27 cellular contexts compared by ENCODE assay signal in the genomic region with DNA sequence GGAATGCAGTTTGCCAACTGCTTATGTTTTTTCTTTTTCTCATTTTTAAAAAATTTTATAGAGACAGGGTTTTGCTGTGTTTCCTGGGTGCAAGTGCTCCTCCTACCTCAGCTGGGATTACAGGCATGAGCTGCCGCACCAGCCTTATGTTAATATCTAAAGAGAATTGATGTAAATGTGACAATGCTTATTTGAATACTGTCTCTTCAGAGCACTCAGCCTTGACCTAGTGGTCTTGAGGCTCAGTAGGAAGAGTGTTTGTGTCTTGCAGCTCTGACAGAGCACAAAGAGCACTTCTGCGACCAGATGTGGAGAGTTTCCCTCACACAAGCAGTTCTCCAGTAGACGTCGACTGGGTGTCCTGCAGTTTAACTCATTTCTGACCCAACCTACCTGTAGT. TPM values are rescaled to one million over a fixed set of nuclear protein-coding genes. Genes with fewer than 3 reads are reported as not detected.
"Had no signal": no experiment of that assay in that cellular context is flagged by ENCODE, and none has a peak within 500 bp of the region (broad histone marks: within the 10 kb centered on the region; RNA-seq: fewer than 3 reads in every experiment).

No MANE protein-coding gene starts in this region.

- H3K36me3 ChIP-seq: adrenal gland, colonic mucosa, heart left ventricle, left ventricle myocardium inferior, ovary, uterus, WERI-Rb-1 had no signal

- H3K27ac ChIP-seq: adrenal gland, body of pancreas, colonic mucosa, heart left ventricle, left ventricle myocardium inferior, ovary, uterus, WERI-Rb-1 had no signal

- H3K4me3 ChIP-seq: adrenal gland, body of pancreas, colonic mucosa, heart left ventricle, left ventricle myocardium inferior, lung, ovary, skin epidermis, uterus had no signal

- H3K27me3 ChIP-seq: adrenal gland, body of pancreas, colonic mucosa, ovary, uterus had no signal

- DNase-seq: activated CD4-positive, alpha-beta T cell treated with anti-CD3 and anti-CD28 coated beads for 48 hours; activated CD4-positive, alpha-beta T cell treated with anti-CD3 and anti-CD28 coated beads, Interleukin-2, amount 50 U/mL, for 48 hours; activated effector memory CD4-positive, alpha-beta T cell treated with Interleukin-2 at 50 U/mL for 16 hours; activated naive CD4-positive, alpha-beta T cell treated with Interleukin-2 at 50 U/mL for 16 hours; adrenal gland; body of pancreas; cerebellar nuclear complex; colonic mucosa; effector memory CD4-positive, alpha-beta T cell; erythroblast; foreskin fibroblast; heart left ventricle; kidney glomerular epithelial cell; left ventricle myocardium inferior; mesendoderm; ovary; stimulated activated CD4-positive, alpha-beta T cell treated with anti-CD3 and anti-CD28 coated beads, Interleukin-4, amount 100 ng/mL, for 24 hours; stimulated activated naive CD8-positive, alpha-beta T cell treated with anti-CD3 and anti-CD28 coated beads, Interleukin-15, amount 100 ng/mL, for 72 hours; substantia nigra; T-cell; uterus; WERI-Rb-1 had no signal

- H3K4me1 ChIP-seq: adrenal gland, body of pancreas, colonic mucosa, heart left ventricle, left ventricle myocardium inferior, uterus had no signal

- H3K9me3 ChIP-seq: adrenal gland, body of pancreas, colonic mucosa, ovary, uterus had no signal

- ATAC-seq: activated CD4-positive, CD25-positive, alpha-beta regulatory T cell treated with anti-CD3 and anti-CD28 coated beads, Interleukin-2, amount 50 U/mL, for 24 hours; body of pancreas; heart left ventricle; natural killer cell treated with Interleukin-12 subunit alpha and Interleukin-12 subunit beta and Interleukin-15 and Interleukin-18, amount 100 ng/mL, for 72 hours; sciatic nerve; T-cell had no signal

RNA-seq across cellular contexts. Expression of gene ARHGEF4, which starts 55.3 kb away (rescaled TPM):
- total RNA-seq: natural killer cell treated with Interleukin-12 subunit alpha and Interleukin-12 subunit beta and Interleukin-15 and Interleukin-18, amount 100 ng/mL, for 72 hours had no signal
